Comparison of ENCODE assay signal across 8 cellular contexts in the genomic region with DNA sequence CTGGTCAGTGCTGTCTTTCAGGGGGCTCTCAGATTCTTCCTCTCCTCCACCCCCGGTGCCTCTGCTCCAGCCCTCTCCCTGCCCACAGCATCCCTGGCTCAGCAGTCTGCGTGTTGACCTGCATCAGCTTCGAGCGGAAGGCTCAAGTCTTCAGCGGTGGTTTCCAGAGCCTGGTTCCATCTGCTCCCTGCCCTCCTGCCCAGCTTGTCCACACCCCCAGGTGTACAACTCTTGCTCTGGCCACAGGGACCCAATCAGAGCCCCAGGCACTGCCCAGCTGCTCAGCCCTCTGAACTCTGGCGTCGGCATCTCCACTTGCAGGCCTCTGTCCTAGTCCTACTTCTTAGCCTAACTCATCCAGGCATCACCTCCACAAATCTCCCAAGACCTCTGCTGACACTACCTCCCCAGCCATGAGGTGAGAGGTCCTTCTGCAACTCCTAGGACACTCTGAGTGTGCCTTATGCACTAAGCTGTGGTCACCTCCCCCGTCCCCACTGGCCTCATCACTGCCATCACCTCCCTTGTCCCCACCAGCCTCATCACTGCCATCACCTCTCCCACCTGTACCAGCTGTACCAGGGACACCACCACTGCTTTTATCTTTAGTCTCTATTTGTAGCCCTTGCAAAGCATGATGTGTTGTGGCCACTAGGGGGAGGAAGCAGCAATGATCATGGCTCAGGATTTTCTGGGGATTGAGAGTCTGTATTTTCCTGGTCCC.
DNase-seq lines count a peak whose midpoint lies in the region; ATAC-seq and TF ChIP-seq lines count a peak whose summit lies in the region.

No MANE protein-coding gene starts in this region.

- H4K91ac ChIP-seq in trophoblast cell (ENCODE audit: low read depth, low read length): no peak overlapping the region

- TF ChIP-seq POLR2A in gastroesophageal sphincter (IDR thresholded peaks at IDR 0.05): no peak

- H3K27ac ChIP-seq in gastroesophageal sphincter: no peak overlapping the region
- no peak overlapping the region for H3K27ac ChIP-seq in trophoblast cell (ENCODE audit: low read depth, low read length)

- H3K14ac ChIP-seq in trophoblast cell (ENCODE audit: low read length): no peak overlapping the region

- no peak overlapping the region for H3K18ac ChIP-seq in trophoblast cell (ENCODE audit: low read length)

- H4K12ac ChIP-seq in trophoblast cell (ENCODE audit: low read depth, low read length): no peak overlapping the region

- H2AFZ ChIP-seq in trophoblast cell (ENCODE audit: insufficient read depth, low read length, poor library complexity): no peak overlapping the region

- TF ChIP-seq EP300 in gastroesophageal sphincter (IDR thresholded peaks at IDR 0.05): no peak

- H3K4me2 ChIP-seq in trophoblast cell (ENCODE audit: low read length): no peak overlapping the region

- H3K36me3 ChIP-seq in gastroesophageal sphincter: no peaks in the 10 kb centered on the region
- H3K36me3 ChIP-seq in trophoblast cell (ENCODE audit: control insufficient read depth in 1 of 2, insufficient read depth in 2 of 2, low read length in 2 of 2): no peaks in the 10 kb centered on the region

- no peaks in the 10 kb centered on the region for H3K9me3 ChIP-seq in gastroesophageal sphincter
- H3K9me3 ChIP-seq in trophoblast cell (ENCODE audit: insufficient read depth, low read depth, low read length): peaks cover 2% of the 10 kb centered on the region

- no peak overlapping the region for H2AK5ac ChIP-seq in trophoblast cell (ENCODE audit: low read length)

- no peaks in the 10 kb centered on the region for H3K79me1 ChIP-seq in trophoblast cell (ENCODE audit: low read length)

- H3K27me3 ChIP-seq in gastroesophageal sphincter: peaks cover 11% of the 10 kb centered on the region
- no peaks in the 10 kb centered on the region for H3K27me3 ChIP-seq in trophoblast cell (ENCODE audit: insufficient read depth, low read length)

- no peak overlapping the region for H3K9ac ChIP-seq in trophoblast cell (ENCODE audit: low read length)

- no peak overlapping the region for H4K8ac ChIP-seq in trophoblast cell (ENCODE audit: low read depth, low read length)

- H3K4me3 ChIP-seq in gastroesophageal sphincter: no peak overlapping the region
- peak overlapping the region; percentile 32 for H3K4me3 ChIP-seq in trophoblast cell (ENCODE audit: low read depth, low read length)

- peaks cover 0 to 19% (median 0%) of the 10 kb centered on the region in 3 donors for H3K4me1 ChIP-seq in gastroesophageal sphincter
- no peaks in the 10 kb centered on the region for H3K4me1 ChIP-seq in trophoblast cell (ENCODE audit: control insufficient read depth in 1 of 2, insufficient read depth in 2 of 2, low read length in 2 of 2)

- H3K79me2 ChIP-seq in trophoblast cell (ENCODE audit: control insufficient read depth, insufficient read depth, low read length, poor library complexity): no peaks in the 10 kb centered on the region

- H3K4ac ChIP-seq in trophoblast cell (ENCODE audit: low read depth, low read length): no peak overlapping the region

- no peak overlapping the region for H2BK5ac ChIP-seq in trophoblast cell (ENCODE audit: low read depth, low read length, poor library complexity)

- WGBS in gastroesophageal sphincter (ENCODE audit: low coverage in 1 of 2), 2 donors: 60 to 83% methylated on average over 1 to 8 of the region's 8 CpGs
- no CpG with 5 or more reads among the region's 8 CpGs for WGBS in trophoblast cell (ENCODE audit: extremely low coverage, insufficient coverage, insufficient read length)

- DNase-seq in CD1c-positive myeloid dendritic cell (ENCODE audit: extremely low spot score) (peak; percentile 10), GM20000 (ENCODE audit: low spot score) (peak; percentile 57), NCI-H526 treated with DMSO at 0.1 percent for 48 hours (lab: John Stamatoyannopoulos, UW) (peak; percentile 27), activated T-cell treated with anti-CD3 and anti-CD28 coated beads for 48 hours (ENCODE audit: low read depth) (peak; percentile 15), trophoblast cell (peak in 1 of 2 donors; percentile 67)

- no peak overlapping the region for H2BK120ac ChIP-seq in trophoblast cell (ENCODE audit: insufficient read depth, low read length, poor library complexity)

- no peak overlapping the region for H3K23ac ChIP-seq in trophoblast cell (ENCODE audit: low read length)

- H2BK12ac ChIP-seq in trophoblast cell (ENCODE audit: low read length): no peak overlapping the region

- peak; percentile 69 for TF ChIP-seq CTCF in GM20000 (IDR thresholded peaks at IDR 0.05; ENCODE audit: extremely low read depth, missing control alignments)
- peak in 3 of 4 experiments; percentile 34 to 64 (median 64) for TF ChIP-seq CTCF in gastroesophageal sphincter (IDR thresholded peaks at IDR 0.05)

- ATAC-seq in gastroesophageal sphincter (no peak), HG02588 (IDR thresholded peaks at IDR 0.05; ENCODE audit: unreplicated experiment) (no peak), HG02623 (IDR thresholded peaks at IDR 0.05; ENCODE audit: unreplicated experiment) (no peak)
